Comparison of ENCODE assay signal across 8 cellular contexts in the genomic region with DNA sequence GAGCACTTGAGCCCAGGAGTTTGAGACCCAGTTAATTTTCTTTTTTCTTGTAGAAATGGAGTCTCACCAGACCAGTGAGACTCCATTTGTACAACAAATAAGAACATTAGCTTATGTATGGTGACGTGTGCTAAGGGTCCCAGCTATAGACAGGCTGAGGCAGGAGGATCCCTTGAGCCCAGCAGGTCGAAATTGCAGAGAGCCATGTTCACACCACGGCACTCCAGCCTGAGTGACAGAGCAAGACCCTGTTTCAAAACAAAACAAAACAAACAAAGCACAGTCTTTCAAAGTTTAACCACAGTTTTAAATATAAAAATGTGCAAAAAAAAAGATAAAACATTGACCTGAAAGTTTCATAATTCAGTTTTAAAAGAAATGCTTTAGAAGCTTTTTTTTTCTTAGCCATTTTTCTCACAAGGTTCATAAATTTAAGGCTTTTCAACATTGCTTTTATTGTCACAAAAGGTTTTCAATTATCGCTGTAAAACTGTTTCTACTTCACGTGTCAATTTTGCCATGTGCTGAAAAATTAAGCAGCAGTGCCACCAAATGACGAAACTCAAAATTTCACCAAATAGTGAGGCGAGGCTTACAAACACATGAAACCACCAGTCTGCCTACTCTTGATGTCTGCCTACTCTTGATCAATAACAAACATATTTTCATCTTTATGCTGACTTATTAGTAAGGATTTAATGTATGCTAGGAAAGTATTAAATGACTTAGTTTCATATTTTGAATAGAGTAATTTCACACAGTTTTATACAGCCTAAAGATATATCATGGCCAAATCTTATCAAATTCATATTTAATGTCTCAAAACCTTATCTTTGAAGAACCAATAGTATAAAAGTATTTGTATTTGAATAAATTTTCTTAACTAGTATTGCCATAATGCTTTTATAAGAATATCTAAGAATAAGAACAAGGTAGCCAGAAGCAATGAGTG.
DNase-seq lines count a peak whose midpoint lies in the region; ATAC-seq lines count a peak whose summit lies in the region.

No MANE protein-coding gene starts in this region.

- ATAC-seq in GM21423 (IDR thresholded peaks at IDR 0.05; ENCODE audit: unreplicated experiment) (peak; percentile 79), GM18519 (IDR thresholded peaks at IDR 0.05; ENCODE audit: low FRiP score, unreplicated experiment) (no peak)

- peak; percentile 0 to 40 for DNase-seq in NOMO-1 (lab: John Stamatoyannopoulos, UW; ENCODE audit: unreplicated experiment in 2 of 2)
- no peak for DNase-seq in NOMO-1 treated with dmso at 0.1 percent for 144 hours (lab: John Stamatoyannopoulos, UW; ENCODE audit: unreplicated experiment)
- peak; percentile 16 for DNase-seq in HuH-7.5 (ENCODE audit: low spot score)
- peak; percentile 14 to 36 for DNase-seq in SHP77 (lab: John Stamatoyannopoulos, UW)
- peak; percentile 72 for DNase-seq in dedifferentiated amniotic fluid mesenchymal stem cell (ENCODE audit: extremely low spot score)
- peak; percentile 80 for DNase-seq in medulla oblongata (ENCODE audit: extremely low spot score)
